Comparison of ENCODE assay signal across 19 cellular contexts in the genomic region with DNA sequence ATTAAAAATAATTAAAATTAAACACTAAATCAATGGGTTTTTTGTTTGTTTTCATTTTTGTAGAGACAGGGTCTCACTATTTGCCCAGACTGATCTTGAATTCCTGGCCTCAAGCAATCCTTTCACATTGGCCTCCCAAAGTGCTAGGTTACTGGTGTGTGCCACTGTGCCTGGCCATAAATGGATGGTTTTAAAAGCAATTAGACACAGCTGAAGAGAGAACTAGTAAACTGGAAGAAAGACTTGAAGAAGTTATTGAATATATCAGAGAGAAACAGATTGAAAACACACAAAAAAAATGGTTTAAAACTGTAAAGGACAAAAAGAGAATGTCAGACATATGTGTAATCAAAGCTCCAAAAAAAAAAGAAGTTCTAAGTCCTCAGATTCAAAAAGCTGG.
DNase-seq lines count a peak whose midpoint lies in the region; ATAC-seq, FAIRE-seq and TF ChIP-seq lines count a peak whose summit lies in the region.
"Had no signal": no experiment of that assay in that cellular context is flagged by ENCODE, and none has a peak within 500 bp of the region (broad histone marks: within the 10 kb centered on the region; RNA-seq: fewer than 3 reads in every experiment).

No MANE protein-coding gene starts in this region.

- H2AFZ ChIP-seq in SK-N-SH (ENCODE audit: low read depth) (no peak overlapping the region), GM12878 (ENCODE audit: control insufficient read depth, low read depth, low read length) (no peak overlapping the region)

- H3K9me3 ChIP-seq in SK-N-SH (peaks cover 21% of the 10 kb centered on the region; the same call in 1 of the 2 replicates), GM12878 (replicated peaks; ENCODE audit: control insufficient read depth, insufficient read depth, low read length) (peaks cover 27% of the 10 kb centered on the region)

- H4K20me1 ChIP-seq in SK-N-SH (ENCODE audit: insufficient read depth): no peaks in the 10 kb centered on the region
- H4K20me1 ChIP-seq in GM12878 (ENCODE audit: control insufficient read depth, insufficient read depth): no peaks in the 10 kb centered on the region

- H3K9me2 ChIP-seq in SK-N-SH: no peaks in the 10 kb centered on the region

- ATAC-seq in SK-N-SH treated with all-trans-retinoic acid at 6 μM for 48 hours (no peak), GM12878 (no peak), HG02870 (IDR thresholded peaks at IDR 0.05; ENCODE audit: unreplicated experiment) (no peak)
- ATAC-seq: A549; CD8-positive, alpha-beta T cell had no signal

- H3K36me3 ChIP-seq in SK-N-SH (replicated peaks in 1 of 2; ENCODE audit: control insufficient read depth in 1 of 2, insufficient read depth in 2 of 2, low read length in 1 of 2) (peaks cover 0 to 7% of the 10 kb centered on the region in 2 experiments), GM12878 (ENCODE audit: control insufficient read depth in 2 of 2, insufficient read depth in 2 of 2, low read length in 1 of 2) (no peaks in the 10 kb centered on the region; a peak in 1 of 4 replicates)

- CTCF ChIA-PET in SK-N-SH (lab: Yijun Ruan, JAX) (no interaction called here), GM12878 (lab: Yijun Ruan, JAX) (no interaction called here)

- in situ Hi-C loops in GM12878 (cut with MboI): no loop called here

- H3K79me2 ChIP-seq in SK-N-SH (ENCODE audit: insufficient read depth) (no peaks in the 10 kb centered on the region), GM12878 (ENCODE audit: control insufficient read depth, insufficient read depth, low read length) (no peaks in the 10 kb centered on the region)

- DNase-seq in SK-N-SH: no peak
- no peak for DNase-seq in GM12878 (ENCODE audit: low read depth, low spot score)
- DNase-seq in HK-2 (ENCODE audit: unreplicated experiment): no peak
- DNase-seq: AML-193; Caco-2; Calu3; CD4-positive, alpha-beta T cell; CD8-positive, alpha-beta T cell; DMS79 treated with DMSO at 0.1 percent for 48 hours; GF-D8 had no signal

- TF ChIP-seq POLR2A in GM12878 (IDR thresholded peaks at IDR 0.05; ENCODE audit: low read depth, low read length): no peak

- RAD21 ChIA-PET in GM12878 (lab: Charles Lee; ENCODE audit: unreplicated experiment): no interaction called here

- H3K27me3 ChIP-seq in SK-N-SH (ENCODE audit: insufficient read depth): no peaks in the 10 kb centered on the region
- no peaks in the 10 kb centered on the region for H3K27me3 ChIP-seq in GM12878 (replicated peaks in 1 of 2; ENCODE audit: control insufficient read depth in 2 of 2, insufficient read depth in 2 of 2, low read length in 1 of 2)
- H3K27me3 ChIP-seq: BLaER1 treated with 17β-estradiol and CSF1 and Interleukin-3, amounts not matched to agents 10 nM and 100 nM had no signal

- SMC1A ChIA-PET in GM12878 (lab: Charles Lee; ENCODE audit: uncharacterized antibody, unreplicated experiment): interaction anchor here (1.1 to 1.2 kb wide), 3 partner anchors 9 to 28 kb away, joined by 3 read pairs; no protein-coding TSS in a partner anchor

- no peak for TF ChIP-seq EP300 in SK-N-SH (IDR thresholded peaks at IDR 0.05; ENCODE audit: borderline replicate concordance in 1 of 2, low read depth in 1 of 2, low read length in 1 of 2)
- no peak for TF ChIP-seq EP300 in GM12878 (IDR thresholded peaks at IDR 0.05; ENCODE audit: borderline replicate concordance in 1 of 2, control insufficient read depth in 1 of 2, low read depth in 2 of 2, low read length in 2 of 2)

- H3K9ac ChIP-seq in SK-N-SH (no peak overlapping the region), GM12878 (ENCODE audit: control insufficient read depth, insufficient read depth, low read length) (no peak overlapping the region)
- H3K9ac ChIP-seq: BLaER1 treated with 17β-estradiol and CSF1 and Interleukin-3, amounts not matched to agents 10 nM and 100 nM had no signal

- BruUV-seq in GM12878 (replicated peaks; lab: Mats Ljungman, UMichigan): no TSS peak

- H3F3A ChIP-seq in SK-N-SH (replicated peaks; ENCODE audit: insufficient read depth): no peaks in the 10 kb centered on the region

- H3K4me1 ChIP-seq in SK-N-SH (ENCODE audit: control insufficient read depth in 1 of 2, insufficient read depth in 2 of 2, low read depth in 1 of 2, low read length in 1 of 2) (no peaks in the 10 kb centered on the region), GM12878 (ENCODE audit: control insufficient read depth, insufficient read depth, low read length) (no peaks in the 10 kb centered on the region)
- H3K4me1 ChIP-seq: A549, Caco-2 had no signal

- no peak for FAIRE-seq in GM12878 (lab: Jason Lieb, UNC)
- FAIRE-seq: A549, D721Med, GM12892, GM18507 had no signal

- H3K4me3 ChIP-seq in SK-N-SH (ENCODE audit: low read depth in 2 of 2, low read length in 1 of 2) (no peak overlapping the region), GM12878 (no peak overlapping the region)
- H3K4me3 ChIP-seq: A549 had no signal

- TF ChIP-seq RAD21 in SK-N-SH (IDR thresholded peaks at IDR 0.05; ENCODE audit: low read length) (no peak), GM12878 (IDR thresholded peaks at IDR 0.05; ENCODE audit: insufficient read depth, low read depth, low read length) (no peak)

- H3K4me2 ChIP-seq in SK-N-SH (no peak overlapping the region), GM12878 (ENCODE audit: control insufficient read depth, insufficient read depth) (no peak overlapping the region)
- H3K4me2 ChIP-seq: A549; BLaER1 treated with 17β-estradiol and CSF1 and Interleukin-3, amounts not matched to agents 10 nM and 100 nM had no signal

- POLR2A ChIA-PET in SK-N-SH (lab: Yijun Ruan, JAX) (no interaction called here), GM12878 (lab: Charles Lee) (interaction anchor here (0.9 kb wide), 1 partner anchor 22 kb away, joined by 3 read pairs; no protein-coding TSS in a partner anchor)

- TF ChIP-seq CTCF in SK-N-SH (IDR thresholded peaks at IDR 0.05): no peak
- no peak for TF ChIP-seq CTCF in GM12878 (IDR thresholded peaks at IDR 0.05 in 2 of 3, conservative IDR thresholded peaks at IDR 0.05 in 1 of 3; ENCODE audit: control insufficient read depth in 2 of 3, extremely low read depth in 1 of 3, insufficient read depth in 1 of 3, low read depth in 3 of 3, low read length in 3 of 3)

- intact Hi-C loops in GM12878 (cut with micrococcal nuclease; ENCODE audit: unreplicated experiment): no loop called here

- H3K27ac ChIP-seq in SK-N-SH (ENCODE audit: low read depth in 2 of 2, low read length in 1 of 2) (no peak overlapping the region), GM12878 (ENCODE audit: control insufficient read depth, insufficient read depth) (no peak overlapping the region)
- H3K27ac ChIP-seq: 22Rv1; A549; BLaER1 treated with 17β-estradiol and CSF1 and Interleukin-3, amounts not matched to agents 10 nM and 100 nM; C4-2B had no signal

TF ChIP-seq in SK-N-SH treated with all-trans-retinoic acid at 6 μM for 48 hours, 23 proteins besides CTCF, POLR2A, EP300 and RAD21:
- TF ChIP-seq ZFP30 (CRISPR knock-in tag; IDR thresholded peaks at IDR 0.05) (peak; percentile 96), ISL1 (CRISPR knock-in tag; IDR thresholded peaks at IDR 0.05) (no peak)

TF ChIP-seq in SK-N-SH, 30 proteins besides CTCF, POLR2A, EP300 and RAD21:
- TF ChIP-seq, protein P1, sequence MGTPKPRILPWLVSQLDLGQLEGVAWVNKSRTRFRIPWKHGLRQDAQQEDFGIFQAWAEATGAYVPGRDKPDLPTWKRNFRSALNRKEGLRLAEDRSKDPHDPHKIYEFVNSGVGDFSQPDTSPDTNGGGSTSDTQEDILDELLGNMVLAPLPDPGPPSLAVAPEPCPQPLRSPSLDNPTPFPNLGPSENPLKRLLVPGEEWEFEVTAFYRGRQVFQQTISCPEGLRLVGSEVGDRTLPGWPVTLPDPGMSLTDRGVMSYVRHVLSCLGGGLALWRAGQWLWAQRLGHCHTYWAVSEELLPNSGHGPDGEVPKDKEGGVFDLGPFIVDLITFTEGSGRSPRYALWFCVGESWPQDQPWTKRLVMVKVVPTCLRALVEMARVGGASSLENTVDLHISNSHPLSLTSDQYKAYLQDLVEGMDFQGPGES (IDR thresholded peaks at IDR 0.05; ENCODE audit: low read depth, low read length): no peak
- TF ChIP-seq PBX3 (IDR thresholded peaks at IDR 0.05) (no peak), FOSL2 (IDR thresholded peaks at IDR 0.05; ENCODE audit: borderline replicate concordance, low read depth) (no peak)

TF ChIP-seq in GM12878, 131 proteins besides CTCF, POLR2A, EP300 and RAD21:
- TF ChIP-seq BMI1 (IDR thresholded peaks at IDR 0.05; ENCODE audit: borderline replicate concordance) (no peak), ELK1 (IDR thresholded peaks at IDR 0.05; ENCODE audit: low read depth, low read length) (no peak), ZNF384 (IDR thresholded peaks at IDR 0.05; ENCODE audit: borderline replicate concordance, low read depth, low read length) (no peak), ZNF217 (IDR thresholded peaks at IDR 0.05) (0 out of 2 replicates have a peak, but pooled peaks have one; percentile 38)
